Comparison of ENCODE assay signal across 22 cellular contexts in the genomic region with DNA sequence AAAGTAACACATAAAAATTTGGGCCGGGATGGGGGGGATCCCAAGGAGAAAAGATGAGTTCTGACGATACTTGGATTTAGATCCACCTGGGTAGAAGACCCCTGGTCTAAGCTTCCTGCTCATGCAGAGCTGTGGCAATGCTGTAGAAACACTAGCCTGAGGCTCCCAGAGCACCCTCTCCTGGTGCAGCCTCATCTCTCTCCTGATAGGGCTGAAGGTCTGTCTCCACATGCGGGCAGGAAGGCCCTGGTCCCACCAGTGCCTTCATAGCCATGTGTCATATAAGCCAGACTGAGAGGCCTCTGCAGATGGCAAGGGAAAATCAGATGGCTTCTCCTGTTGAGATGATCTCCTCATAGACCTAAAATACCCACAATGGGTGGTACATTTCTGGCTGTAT.
"Had no signal": no experiment of that assay in that cellular context is flagged by ENCODE, and none has a peak within 500 bp of the region (broad histone marks: within the 10 kb centered on the region; RNA-seq: fewer than 3 reads in every experiment).

No MANE protein-coding gene starts in this region.

- H3K79me2 ChIP-seq: hepatocyte had no signal

- H3K4me3 ChIP-seq: colonic mucosa, esophagus muscularis mucosa, gastroesophageal sphincter, heart left ventricle, hepatocyte, left lung, lower lobe of right lung, mucosa of descending colon had no signal

- H3K36me3 Mint-ChIP-seq: immature natural killer cell, mesothelial cell of epicardium had no signal

- H3K27ac ChIP-seq: colonic mucosa, esophagus muscularis mucosa, foreskin keratinocyte, gastroesophageal sphincter, heart left ventricle, hepatocyte, left lung, lower lobe of right lung had no signal

- H2AFZ ChIP-seq: hepatocyte had no signal

- H3K9me3 Mint-ChIP-seq: dendritic cell treated with granulocyte-macrophage colony-stimulating factor and Interleukin-4, amounts not matched to agents 40 ng/mL and 50 ng/mL, for 4 days; mesothelial cell of epicardium had no signal

- H3K27ac Mint-ChIP-seq: dendritic cell treated with granulocyte-macrophage colony-stimulating factor and Interleukin-4, amounts not matched to agents 40 ng/mL and 50 ng/mL, for 4 days; effector memory CD8-positive, alpha-beta T cell; immature natural killer cell; mesothelial cell of epicardium had no signal

- H3K27me3 Mint-ChIP-seq: dendritic cell treated with granulocyte-macrophage colony-stimulating factor and Interleukin-4, amounts not matched to agents 40 ng/mL and 50 ng/mL, for 4 days; effector memory CD8-positive, alpha-beta T cell had no signal

- H3K4me1 ChIP-seq: colonic mucosa, esophagus muscularis mucosa, foreskin keratinocyte, gastroesophageal sphincter, heart left ventricle, left lung, lower lobe of right lung had no signal

- H3K27me3 ChIP-seq: colonic mucosa, foreskin keratinocyte, hepatocyte had no signal

- ATAC-seq: effector memory CD8-positive, alpha-beta T cell; foreskin keratinocyte; gastroesophageal sphincter; heart left ventricle; left colon; left lung; left ventricle myocardium superior; lower lobe of right lung; mucosa of descending colon had no signal

- H3K4me2 ChIP-seq: hepatocyte had no signal

- H3K4me3 Mint-ChIP-seq: dendritic cell treated with granulocyte-macrophage colony-stimulating factor and Interleukin-4, amounts not matched to agents 40 ng/mL and 50 ng/mL, for 4 days; effector memory CD8-positive, alpha-beta T cell; immature natural killer cell; mesothelial cell of epicardium had no signal

- H3K4me1 Mint-ChIP-seq: immature natural killer cell had no signal

- H3K36me3 ChIP-seq: colonic mucosa, esophagus muscularis mucosa, gastroesophageal sphincter, heart left ventricle, left lung, lower lobe of right lung had no signal

- H3K9me3 ChIP-seq: colonic mucosa, esophagus muscularis mucosa, gastroesophageal sphincter, heart left ventricle, left lung, lower lobe of right lung, mucosa of descending colon had no signal

- DNase-seq: colonic mucosa; cortex of kidney; effector CD8-positive, alpha-beta T cell; effector memory CD8-positive, alpha-beta T cell; foreskin keratinocyte; heart left ventricle; hypothalamus; immature natural killer cell; islet precursor cell; kidney; kidney glomerular epithelial cell; left colon; left lung; left ventricle myocardium superior; lower lobe of right lung; mesenchymal stem cell; mucosa of descending colon had no signal
